In the genomic region with DNA sequence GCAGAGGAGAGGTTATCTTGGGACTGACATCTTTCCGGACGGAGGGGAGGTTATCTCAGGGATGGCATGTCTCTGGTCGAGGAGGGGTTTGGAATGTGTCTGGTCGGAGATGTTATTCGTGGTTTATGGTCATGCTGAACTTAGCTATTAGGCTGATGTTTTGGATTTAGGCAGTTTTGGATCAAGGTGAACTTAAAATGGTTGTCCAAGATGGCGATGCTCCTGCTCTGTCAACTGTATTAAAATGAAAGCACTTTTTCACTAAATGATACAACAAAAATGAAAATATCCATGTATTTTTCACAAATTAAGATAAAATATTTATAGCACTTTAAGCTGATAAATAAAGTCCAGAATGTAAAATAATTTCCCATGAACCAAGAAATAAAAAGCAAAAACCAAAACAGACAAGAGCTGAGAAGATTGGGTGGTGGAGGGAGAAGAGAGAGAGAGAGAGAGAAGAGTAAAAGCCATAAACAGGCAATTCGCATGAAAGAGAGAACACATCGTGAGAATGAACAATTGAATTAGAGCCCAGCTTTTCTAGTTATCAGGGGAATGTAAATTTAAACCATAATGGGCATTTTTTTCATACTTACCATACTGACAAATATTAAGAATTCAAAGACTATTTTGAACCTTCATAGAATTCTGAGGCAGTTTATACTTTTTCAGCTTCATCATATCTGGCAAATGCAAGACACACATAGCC, we compare ENCODE assay signal across 31 cellular contexts.
"Had no signal": no experiment of that assay in that cellular context is flagged by ENCODE, and none has a peak within 500 bp of the region (broad histone marks: within the 10 kb centered on the region; RNA-seq: fewer than 3 reads in every experiment).

No MANE protein-coding gene starts in this region.

- H3K4me1 Mint-ChIP-seq: activated CD4-positive, alpha-beta T cell treated with anti-CD3 and anti-CD28 coated beads for 36 hours; activated CD4-positive, alpha-beta T cell treated with anti-CD3 and anti-CD28 coated beads, Interleukin-2, amount 10 ng/mL, durations not matched to agents 24 days and 14 days; activated CD8-positive, alpha-beta memory T cell treated with anti-CD3 and anti-CD28 coated beads, Interleukin-2, amount 10 ng/mL, durations not matched to agents 7 days and 5 days; activated naive CD4-positive, alpha-beta T cell treated with anti-CD3 and anti-CD28 coated beads, Interleukin-2, amount 50 U/mL, for 24 hours; activated naive CD8-positive, alpha-beta T cell treated with anti-CD3 and anti-CD28 coated beads for 36 hours; activated naive CD8-positive, alpha-beta T cell treated with anti-CD3 and anti-CD28 coated beads, Interleukin-2, amount 50 U/mL, for 24 hours had no signal

- H3K4me3 ChIP-seq: adrenal gland, esophagus muscularis mucosa, heart left ventricle had no signal

- H3K4me1 ChIP-seq: adrenal gland, esophagus muscularis mucosa, heart left ventricle had no signal

- H3K9me3 ChIP-seq: adrenal gland had no signal

- H3K27me3 ChIP-seq: adrenal gland, esophagus muscularis mucosa, heart left ventricle had no signal

- H3K36me3 ChIP-seq: adrenal gland, esophagus muscularis mucosa, heart left ventricle had no signal

- ATAC-seq: activated CD4-positive, alpha-beta T cell treated with anti-CD3 and anti-CD28 coated beads for 36 hours; activated CD8-positive, alpha-beta memory T cell treated with anti-CD3 and anti-CD28 coated beads, Interleukin-2, amount 10 ng/mL, durations not matched to agents 7 days and 5 days; activated CD8-positive, alpha-beta T cell treated with anti-CD3 and anti-CD28 coated beads, Interleukin-2, amount 10 ng/mL, durations not matched to agents 7 days and 5 days; activated naive CD8-positive, alpha-beta T cell treated with anti-CD3 and anti-CD28 coated beads, Interleukin-2, amount 50 U/mL, for 24 hours; effector memory CD8-positive, alpha-beta T cell; heart left ventricle had no signal

- H3K27ac ChIP-seq: adrenal gland, esophagus muscularis mucosa, heart left ventricle had no signal

- H3K36me3 Mint-ChIP-seq: activated CD4-positive, alpha-beta memory T cell treated with anti-CD3 and anti-CD28 coated beads for 36 hours; activated CD8-positive, alpha-beta memory T cell treated with anti-CD3 and anti-CD28 coated beads, Interleukin-2, amount 10 ng/mL, durations not matched to agents 7 days and 5 days; activated naive CD4-positive, alpha-beta T cell treated with anti-CD3 and anti-CD28 coated beads, Interleukin-2, amount 50 U/mL, for 24 hours; activated naive CD8-positive, alpha-beta T cell treated with anti-CD3 and anti-CD28 coated beads for 36 hours had no signal

- H3K9me3 Mint-ChIP-seq: activated CD4-positive, alpha-beta T cell treated with anti-CD3 and anti-CD28 coated beads, Interleukin-2, amount 10 ng/mL, durations not matched to agents 24 days and 14 days had no signal

- H3K4me3 Mint-ChIP-seq: activated CD4-positive, alpha-beta memory T cell treated with anti-CD3 and anti-CD28 coated beads for 36 hours; activated CD4-positive, alpha-beta T cell treated with anti-CD3 and anti-CD28 coated beads for 36 hours; activated CD4-positive, alpha-beta T cell treated with anti-CD3 and anti-CD28 coated beads, Interleukin-2, amount 10 ng/mL, durations not matched to agents 24 days and 14 days; activated CD8-positive, alpha-beta memory T cell treated with anti-CD3 and anti-CD28 coated beads, Interleukin-2, amount 10 ng/mL, durations not matched to agents 7 days and 5 days; activated CD8-positive, alpha-beta T cell treated with anti-CD3 and anti-CD28 coated beads, Interleukin-2, amount 10 ng/mL, durations not matched to agents 7 days and 5 days; activated naive CD4-positive, alpha-beta T cell treated with anti-CD3 and anti-CD28 coated beads for 36 hours; activated naive CD4-positive, alpha-beta T cell treated with anti-CD3 and anti-CD28 coated beads, Interleukin-2, amount 50 U/mL, for 24 hours; activated naive CD8-positive, alpha-beta T cell treated with anti-CD3 and anti-CD28 coated beads for 36 hours; activated naive CD8-positive, alpha-beta T cell treated with anti-CD3 and anti-CD28 coated beads, Interleukin-2, amount 50 U/mL, for 24 hours; activated T-helper 1 cell treated with anti-CD3 and anti-CD28 coated beads, Interleukin-12 subunit alpha, Interleukin-12 subunit beta, Interleukin-2, Interleukin-4 antibody, amounts not matched to agents 30 ng/mL and 10 ng/mL and 1 ng/mL, durations not matched to agents 14 hours and 24 hours and 36 hours; effector memory CD8-positive, alpha-beta T cell had no signal

- DNase-seq: activated CD4-positive, alpha-beta memory T cell treated with anti-CD3 and anti-CD28 coated beads for 36 hours; activated CD4-positive, alpha-beta T cell treated with anti-CD3 and anti-CD28 coated beads for 36 hours; activated CD4-positive, alpha-beta T cell treated with anti-CD3 and anti-CD28 coated beads, Interleukin-2, amount 10 ng/mL, durations not matched to agents 24 days and 14 days; activated CD4-positive, CD25-positive, alpha-beta regulatory T cell; activated CD4-positive, CD25-positive, alpha-beta regulatory T cell treated with anti-CD3 and anti-CD28 coated beads, Interleukin-2, amount 50 U/mL, for 72 hours; activated CD8-positive, alpha-beta memory T cell treated with anti-CD3 and anti-CD28 coated beads, Interleukin-2, amount 10 ng/mL, durations not matched to agents 7 days and 5 days; activated CD8-positive, alpha-beta memory T cell treated with anti-CD3 and anti-CD28 coated beads, Interleukin-2, amount 50 U/mL, for 4 hours; activated CD8-positive, alpha-beta T cell treated with anti-CD3 and anti-CD28 coated beads, Interleukin-2, amount 10 ng/mL, durations not matched to agents 7 days and 5 days; activated effector memory CD4-positive, alpha-beta T cell treated with anti-CD3 and anti-CD28 coated beads, Interleukin-2, amount 50 U/mL, for 16 hours; activated naive CD4-positive, alpha-beta T cell treated with anti-CD3 and anti-CD28 coated beads for 36 hours; activated naive CD8-positive, alpha-beta T cell treated with anti-CD3 and anti-CD28 coated beads for 36 hours; activated naive CD8-positive, alpha-beta T cell treated with anti-CD3 and anti-CD28 coated beads, Interleukin-2, amount 50 U/mL, for 24 hours; activated T-cell treated with anti-CD3 and anti-CD28 coated beads, Interleukin-2, amount 50 U/mL, for 1 hour; activated T-cell treated with anti-CD3 and anti-CD28 coated beads, Interleukin-2, amount 50 U/mL, for 48 hours; adrenal gland; amygdala; aorta; caudate nucleus; cortex of kidney; dermis blood vessel endothelial cell; effector CD4-positive, alpha-beta T cell; effector memory CD8-positive, alpha-beta T cell; erythroblast; foreskin fibroblast; glutamatergic neuron; heart left ventricle; T-helper 2 cell had no signal

- H3K27me3 Mint-ChIP-seq: activated CD4-positive, alpha-beta memory T cell treated with anti-CD3 and anti-CD28 coated beads for 36 hours; activated CD4-positive, alpha-beta T cell treated with anti-CD3 and anti-CD28 coated beads for 36 hours; activated CD4-positive, alpha-beta T cell treated with anti-CD3 and anti-CD28 coated beads, Interleukin-2, amount 10 ng/mL, durations not matched to agents 24 days and 14 days; activated CD8-positive, alpha-beta memory T cell treated with anti-CD3 and anti-CD28 coated beads, Interleukin-2, amount 10 ng/mL, durations not matched to agents 7 days and 5 days; activated naive CD4-positive, alpha-beta T cell treated with anti-CD3 and anti-CD28 coated beads, Interleukin-2, amount 50 U/mL, for 24 hours; activated naive CD8-positive, alpha-beta T cell treated with anti-CD3 and anti-CD28 coated beads for 36 hours; activated naive CD8-positive, alpha-beta T cell treated with anti-CD3 and anti-CD28 coated beads, Interleukin-2, amount 50 U/mL, for 24 hours; effector memory CD8-positive, alpha-beta T cell had no signal

- H3K27ac Mint-ChIP-seq: activated CD4-positive, alpha-beta memory T cell treated with anti-CD3 and anti-CD28 coated beads for 36 hours; activated CD4-positive, alpha-beta T cell treated with anti-CD3 and anti-CD28 coated beads for 36 hours; activated CD4-positive, alpha-beta T cell treated with anti-CD3 and anti-CD28 coated beads, Interleukin-2, amount 10 ng/mL, durations not matched to agents 24 days and 14 days; activated CD8-positive, alpha-beta memory T cell treated with anti-CD3 and anti-CD28 coated beads, Interleukin-2, amount 10 ng/mL, durations not matched to agents 7 days and 5 days; activated CD8-positive, alpha-beta T cell treated with anti-CD3 and anti-CD28 coated beads, Interleukin-2, amount 10 ng/mL, durations not matched to agents 7 days and 5 days; activated naive CD4-positive, alpha-beta T cell treated with anti-CD3 and anti-CD28 coated beads for 36 hours; activated naive CD4-positive, alpha-beta T cell treated with anti-CD3 and anti-CD28 coated beads, Interleukin-2, amount 50 U/mL, for 24 hours; activated naive CD8-positive, alpha-beta T cell treated with anti-CD3 and anti-CD28 coated beads for 36 hours; activated naive CD8-positive, alpha-beta T cell treated with anti-CD3 and anti-CD28 coated beads, Interleukin-2, amount 50 U/mL, for 24 hours; activated T-helper 1 cell treated with anti-CD3 and anti-CD28 coated beads, Interleukin-12 subunit alpha, Interleukin-12 subunit beta, Interleukin-2, Interleukin-4 antibody, amounts not matched to agents 30 ng/mL and 10 ng/mL and 1 ng/mL, durations not matched to agents 14 hours and 24 hours and 36 hours; activated T-helper 2 cell treated with anti-CD3 and anti-CD28 coated beads, Interferon-gamma antibody, Interleukin-2, Interleukin-4, amounts not matched to agents 10 μg/mL and 5 μg/mL and 100 μg/mL, durations not matched to agents 14 hours and 24 hours and 36 hours; effector memory CD8-positive, alpha-beta T cell had no signal
